Comparison of ENCODE assay signal across 8 cellular contexts in genomic region chr9:89310486-89311345, GRCh38. TPM values are rescaled to one million over a fixed set of nuclear protein-coding genes. Genes with fewer than 3 reads are reported as not detected.
DNase-seq lines count a peak whose midpoint lies in the region; ATAC-seq and TF ChIP-seq lines count a peak whose summit lies in the region.

TSS of gene CKS2 (plus strand) at chr9:89311195. CDS start at chr9:89311293, 98 bp downstream.

- peaks cover 5% of the 10 kb centered on the region for H3K36me3 Mint-ChIP-seq in T-helper 17 cell (ENCODE audit: low read depth)

- peak within 1 kb of the TSS; percentile 70 for H3K4me3 ChIP-seq in upper lobe of right lung

- intact Hi-C loops in left cardiac atrium (cut with DNase I) (no loop called here), posterior vena cava (cut with DNase I) (no loop called here), upper lobe of right lung (cut with DNase I) (no loop called here)

- DNase-seq in NCI-H1694 treated with DMSO at 0.1 percent for 48 hours (lab: John Stamatoyannopoulos, UW) (peak; percentile 99), T-helper 17 cell (peak; percentile 99), amygdala (lab: John Stamatoyannopoulos, UW) (peak; percentile 93 to 100 (median 99)), left cardiac atrium (peak; percentile 100), posterior vena cava (ENCODE audit: low spot score) (peak; percentile 100), upper lobe of right lung (peak; percentile 100)

- H3K27me3 ChIP-seq in upper lobe of right lung, result no peaks in the 10 kb centered on the region

- H3K9me3 ChIP-seq in T-helper 17 cell (ENCODE audit: control insufficient read depth, low read length, poor library complexity, severe bottlenecking), result no peaks in the 10 kb centered on the region
- no peaks in the 10 kb centered on the region for H3K9me3 ChIP-seq in upper lobe of right lung

- peak within 1 kb of the TSS; percentile 98 for H3K27ac Mint-ChIP-seq in T-helper 17 cell

- peak; percentile 89 for ATAC-seq in HG02885 (IDR thresholded peaks at IDR 0.05; ENCODE audit: poor library complexity, unreplicated experiment)
- peak; percentile 94 for ATAC-seq in T-helper 17 cell
- ATAC-seq in left cardiac atrium, result peak; percentile 97
- ATAC-seq in upper lobe of right lung, result peak; percentile 96

- no peaks in the 10 kb centered on the region for H3K36me3 ChIP-seq in upper lobe of right lung

- H3K4me1 ChIP-seq in upper lobe of right lung, result peaks cover 29% of the 10 kb centered on the region

- no peaks in the 10 kb centered on the region for H3K27me3 Mint-ChIP-seq in T-helper 17 cell

- H3K4me3 Mint-ChIP-seq in T-helper 17 cell, result peak within 1 kb of the TSS; percentile 97

- H3K4me1 Mint-ChIP-seq in T-helper 17 cell, result peaks cover 17% of the 10 kb centered on the region

- TF ChIP-seq CTCF in upper lobe of right lung (IDR thresholded peaks at IDR 0.05), result no peak

- peak; percentile 98 for TF ChIP-seq POLR2A in GM15510 (IDR thresholded peaks at IDR 0.05; ENCODE audit: borderline replicate concordance, extremely low read depth, insufficient read length)

- H3K27ac ChIP-seq in upper lobe of right lung, result peak within 1 kb of the TSS; percentile 100

RNA-seq across cellular contexts. Expression of gene CKS2, which starts in this region (rescaled TPM):
- total RNA-seq in T-helper 17 cell (10 to 100 TPM; 11.9 to 18.1 TPM), left cardiac atrium (1 to 10 TPM; 4.2 to 8.6 TPM), posterior vena cava (1 to 10 TPM; 4.1 to 4.3 TPM), upper lobe of right lung (15.0 TPM)

Comparison
In these comparisons a context has a peak if more than half of its experiments do, and no peak if none do; other contexts are left out.
1. Peak in every context shown above with its lines: DNase-seq, ATAC-seq, H3K4me3 ChIP-seq and H3K27ac ChIP-seq.